In the genomic region with DNA sequence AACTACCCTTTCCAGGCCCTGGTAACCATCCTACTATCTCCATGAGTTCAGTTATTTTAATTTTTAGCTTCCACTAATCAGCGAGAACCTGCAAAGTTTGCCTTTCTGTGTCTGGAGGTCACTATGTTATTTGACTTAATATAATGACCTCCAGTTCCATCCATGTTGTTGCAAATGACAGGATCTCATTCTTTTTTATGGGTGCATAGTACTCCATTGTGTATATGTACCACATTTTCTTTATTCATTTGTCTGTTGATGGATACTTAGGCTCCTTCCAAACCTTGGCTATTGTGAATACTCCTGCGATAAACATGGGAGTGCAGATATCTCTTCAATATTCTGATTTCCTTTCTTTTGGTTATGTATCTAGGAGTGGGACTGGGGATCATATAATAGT, we compare ENCODE assay signal across 3 cellular contexts. TPM values are rescaled to one million over a fixed set of nuclear protein-coding genes. Genes with fewer than 3 reads are reported as not detected.
"Had no signal": no experiment of that assay in that cellular context is flagged by ENCODE, and none has a peak within 500 bp of the region (broad histone marks: within the 10 kb centered on the region; RNA-seq: fewer than 3 reads in every experiment).

No MANE protein-coding gene starts in this region.

RNA-seq across cellular contexts. Expression of a gene that starts 31.6 kb away (rescaled TPM):
- total RNA-seq: LHCN-M2, MCF 10A, NCI-H460 had no signal
